ENCODE assay signal across 8 cellular contexts in the genomic region with DNA sequence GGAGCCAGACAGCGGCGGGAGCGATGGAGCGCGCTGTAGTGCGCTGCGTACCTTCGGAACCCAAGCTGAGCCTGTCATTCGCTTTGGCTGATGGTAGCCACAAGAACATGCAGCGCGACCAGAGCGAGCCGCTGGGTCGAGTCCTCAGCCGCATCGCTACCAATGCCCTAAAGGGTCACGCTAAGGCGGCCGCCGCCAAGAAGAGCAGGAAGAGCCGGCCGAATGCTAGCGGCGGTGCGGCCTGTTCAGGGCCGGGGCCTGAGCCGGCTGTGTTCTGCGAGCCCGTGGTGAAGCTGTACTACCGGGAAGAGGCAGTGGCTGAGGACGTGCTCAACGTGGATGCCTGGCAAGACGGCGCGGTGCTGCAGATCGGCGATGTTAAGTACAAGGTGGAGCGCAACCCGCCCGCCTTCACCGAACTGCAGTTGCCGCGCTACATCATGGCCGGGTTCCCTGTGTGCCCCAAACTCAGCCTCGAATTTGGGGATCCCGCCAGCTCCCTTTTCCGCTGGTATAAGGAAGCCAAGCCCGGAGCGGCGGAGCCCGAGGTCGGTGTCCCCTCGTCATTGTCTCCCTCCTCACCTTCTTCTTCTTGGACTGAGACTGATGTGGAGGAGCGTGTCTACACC. TPM values are rescaled to one million over a fixed set of nuclear protein-coding genes. Genes with fewer than 3 reads are reported as not detected.
A peak's percentile ranks its signal among the peaks of the same experiment; 100 is the strongest.
DNase-seq lines count a peak whose midpoint lies in the region; ATAC-seq and TF ChIP-seq lines count a peak whose summit lies in the region.

No MANE protein-coding gene starts in this region.

- 0% methylated on average over 5 of the region's 54 CpGs for WGBS in right lobe of liver (ENCODE audit: insufficient coverage, low coverage, low lambda C conversion rate, missing lambda C conversion rate)

- peak; percentile 25 for ATAC-seq in GM18861 (IDR thresholded peaks at IDR 0.05; ENCODE audit: unreplicated experiment)
- peak; percentile 37 for ATAC-seq in HG03045 (IDR thresholded peaks at IDR 0.05; ENCODE audit: unreplicated experiment)
- peak; percentile 47 for ATAC-seq in central memory CD8-positive, alpha-beta T cell (replicated peaks; ENCODE audit: extremely low read depth, poor library complexity, severe bottlenecking)
- peak; percentile 47 to 63 (median 54) for ATAC-seq in right lobe of liver
- ATAC-seq in stimulated activated naive B cell treated with anti-CD40 and anti-IgM and Interleukin-4, amounts not matched to agents 10 μg/mL and 1 μg/mL and 100 μg/mL, for 72 hours (replicated peaks): peak; percentile 35 to 48

- peak overlapping the region; percentile 75 to 96 (median 91) for H3K27ac ChIP-seq in right lobe of liver

- H3K27me3 Mint-ChIP-seq in central memory CD8-positive, alpha-beta T cell: no peaks in the 10 kb centered on the region
- H3K27me3 Mint-ChIP-seq in stimulated activated naive B cell treated with anti-CD40 and anti-IgM and Interleukin-4, amounts not matched to agents 10 μg/mL and 1 μg/mL and 100 μg/mL, for 72 hours: no peaks in the 10 kb centered on the region

- intact Hi-C loops in right lobe of liver (cut with DNase I): loop anchor here in 1 of 2 donors (5.0 kb wide), 1 partner anchor 41 kb away; a partner anchor contains a TSS

- peak overlapping the region; percentile 80 for H3K4me3 Mint-ChIP-seq in central memory CD8-positive, alpha-beta T cell
- peak overlapping the region; percentile 84 to 95 for H3K4me3 Mint-ChIP-seq in stimulated activated naive B cell treated with anti-CD40 and anti-IgM and Interleukin-4, amounts not matched to agents 10 μg/mL and 1 μg/mL and 100 μg/mL, for 72 hours

- H3K4me3 ChIP-seq in right lobe of liver: peak overlapping the region; percentile 77 to 90 (median 87)

- H3K36me3 Mint-ChIP-seq in central memory CD8-positive, alpha-beta T cell (ENCODE audit: insufficient read depth): peaks cover 38% of the 10 kb centered on the region
- H3K36me3 Mint-ChIP-seq in stimulated activated naive B cell treated with anti-CD40 and anti-IgM and Interleukin-4, amounts not matched to agents 10 μg/mL and 1 μg/mL and 100 μg/mL, for 72 hours: peaks cover 9 to 25% of the 10 kb centered on the region in 2 donors

- TF ChIP-seq CTCF in right lobe of liver (IDR thresholded peaks at IDR 0.05): no peak

- H3K9me3 ChIP-seq in right lobe of liver: no peaks in the 10 kb centered on the region

- peaks cover 0 to 22% (median 10%) of the 10 kb centered on the region in 4 donors for H3K4me1 ChIP-seq in right lobe of liver

- DNase-seq in AG08395 (ENCODE audit: low spot score): peak; percentile 20
- peak; percentile 7 for DNase-seq in T follicular helper cell (ENCODE audit: low read depth)
- no peak for DNase-seq in central memory CD8-positive, alpha-beta T cell (ENCODE audit: low spot score in 2 of 2)
- DNase-seq in right lobe of liver: peak in 2 of 3 donors; percentile 41 to 65
- peak; percentile 8 for DNase-seq in stimulated activated naive B cell treated with anti-CD40 and anti-IgM and Interleukin-4, amounts not matched to agents 10 μg/mL and 1 μg/mL and 100 μg/mL, for 72 hours
- no peak for DNase-seq in A172 (ENCODE audit: low spot score)

- H3K27me3 ChIP-seq in right lobe of liver: no peaks in the 10 kb centered on the region

- no peak for TF ChIP-seq POLR2A in right lobe of liver (IDR thresholded peaks at IDR 0.05)

- peaks cover 0 to 21% (median 4%) of the 10 kb centered on the region in 4 donors for H3K36me3 ChIP-seq in right lobe of liver

- peaks cover 33% of the 10 kb centered on the region for H3K4me1 Mint-ChIP-seq in central memory CD8-positive, alpha-beta T cell
- H3K4me1 Mint-ChIP-seq in stimulated activated naive B cell treated with anti-CD40 and anti-IgM and Interleukin-4, amounts not matched to agents 10 μg/mL and 1 μg/mL and 100 μg/mL, for 72 hours: peaks cover 14 to 15% of the 10 kb centered on the region in 2 donors

- H3K9me3 Mint-ChIP-seq in central memory CD8-positive, alpha-beta T cell: no peaks in the 10 kb centered on the region
- no peaks in the 10 kb centered on the region for H3K9me3 Mint-ChIP-seq in stimulated activated naive B cell treated with anti-CD40 and anti-IgM and Interleukin-4, amounts not matched to agents 10 μg/mL and 1 μg/mL and 100 μg/mL, for 72 hours

- H3K27ac Mint-ChIP-seq in central memory CD8-positive, alpha-beta T cell (ENCODE audit: low read depth): peak overlapping the region; percentile 97
- H3K27ac Mint-ChIP-seq in stimulated activated naive B cell treated with anti-CD40 and anti-IgM and Interleukin-4, amounts not matched to agents 10 μg/mL and 1 μg/mL and 100 μg/mL, for 72 hours: peak overlapping the region; percentile 100

RNA-seq across cellular contexts. Expression of a gene that starts 0.5 kb away (rescaled TPM):
- total RNA-seq in right lobe of liver: 10 to 100 TPM; 12.1 to 20.7 (median 14.9) TPM
- 12.2 and 14.0 TPM in 2 replicates for total RNA-seq in A172 (2014; rRNA removed; shearing (Covaris generic))

RNA-seq across cellular contexts. Expression of a gene that starts 12.4 kb away (rescaled TPM):
- under 1 TPM in 5 of 6 experiments, not detected in 1; under 0.01 to 0.29 (median 0.18) TPM for total RNA-seq in right lobe of liver
- total RNA-seq in A172 (2014; rRNA removed; shearing (Covaris generic)): 0.12 TPM in 1 of 2 replicates, not detected in the other

RNA-seq across cellular contexts. Expression of a gene that starts 40.6 kb away (rescaled TPM):
- 100 to 1,000 TPM in 2 of 6 experiments, 10 to 100 TPM in 4; 63.0 to 125 (median 92.7) TPM for total RNA-seq in right lobe of liver
- total RNA-seq in A172 (2014; rRNA removed; shearing (Covaris generic)): 197 and 254 TPM in 2 replicates

Comparison
In these comparisons a context has a peak if more than half of its experiments do, and no peak if none do; other contexts are left out.
1. DNase-seq: peak in AG08395 (single experiment), T follicular helper cell (single experiment), right lobe of liver (2 of 3) and stimulated activated naive B cell treated with anti-CD40 and anti-IgM and Interleukin-4, amounts not matched to agents 10 μg/mL and 1 μg/mL and 100 μg/mL, for 72 hours (single experiment); none in central memory CD8-positive, alpha-beta T cell (0 of 2) and A172 (single experiment).
2. Peak in every context shown above with its lines, with median percentiles within 50 percentile points of each other: ATAC-seq.